1 cellular context compared by ENCODE assay signal in genomic region chr15:77546870-77547269, GRCh38.
TF ChIP-seq lines count a peak whose summit lies in the region.

No MANE protein-coding gene starts in this region.

TF ChIP-seq in H1, 55 proteins besides CTCF, POLR2A, EP300 and RAD21 (continued from another document):
- no peak for TF ChIP-seq USF2 (IDR thresholded peaks at IDR 0.05; ENCODE audit: low read length)
- TF ChIP-seq KDM4A (IDR thresholded peaks at IDR 0.05; ENCODE audit: low read depth, low read length, severe bottlenecking) = no peak
- TF ChIP-seq RBBP5 (IDR thresholded peaks at IDR 0.05; ENCODE audit: borderline replicate concordance, low read depth, low read length) = no peak
- no peak for TF ChIP-seq SAP30 (IDR thresholded peaks at IDR 0.05; ENCODE audit: insufficient read depth, insufficient replicate concordance, low read length)
- TF ChIP-seq TCF12 (IDR thresholded peaks at IDR 0.05; ENCODE audit: low read depth, low read length) = no peak
- no peak for TF ChIP-seq JUND (IDR thresholded peaks at IDR 0.05; ENCODE audit: low read length)
- TF ChIP-seq TBP (IDR thresholded peaks at IDR 0.05; ENCODE audit: low read depth, low read length) = no peak
- no peak for TF ChIP-seq KDM1A (IDR thresholded peaks at IDR 0.05; ENCODE audit: borderline replicate concordance, low read length)
- no peak for TF ChIP-seq FOSL1 (IDR thresholded peaks at IDR 0.05; ENCODE audit: insufficient read depth, low read depth, low read length)
- TF ChIP-seq SP2 (IDR thresholded peaks at IDR 0.05; ENCODE audit: low read length) = no peak
- TF ChIP-seq SRF (IDR thresholded peaks at IDR 0.05; ENCODE audit: low read depth, low read length) = no peak
- no peak for TF ChIP-seq RXRA (IDR thresholded peaks at IDR 0.05; ENCODE audit: insufficient read depth, low read depth, low read length)
